In genomic region chr2:153766415-153766814, GRCh38 we compare ENCODE assay signal across 29 cellular contexts.
"Had no signal": no experiment of that assay in that cellular context is flagged by ENCODE, and none has a peak within 500 bp of the region (broad histone marks: within the 10 kb centered on the region; RNA-seq: fewer than 3 reads in every experiment).

No MANE protein-coding gene starts in this region.

- H3K27me3 Mint-ChIP-seq: naive B cell; progenitor cell of endocrine pancreas; stimulated activated naive B cell treated with anti-CD40 and anti-IgM and Interleukin-4, amounts not matched to agents 10 μg/mL and 1 μg/mL and 100 μg/mL, for 72 hours had no signal

- H2AFZ ChIP-seq: neural progenitor cell, parathyroid adenoma had no signal

- H3K27me3 ChIP-seq: neural progenitor cell, neutrophil, right atrium auricular region, stomach, testis, thyroid gland, transverse colon, upper lobe of left lung, vagina had no signal

- H3K9me3 ChIP-seq: neutrophil, testis, thyroid gland, vagina had no signal

- H3K4me1 Mint-ChIP-seq: immature natural killer cell; mesothelial cell of epicardium; naive B cell; natural killer cell; nephron progenitor cell; neural progenitor cell; stimulated activated naive B cell treated with anti-CD40 and anti-IgM and Interleukin-4, amounts not matched to agents 10 μg/mL and 1 μg/mL and 100 μg/mL, for 72 hours had no signal

- H3K79me2 ChIP-seq: parathyroid adenoma had no signal

- H3K4me3 Mint-ChIP-seq: immature natural killer cell; mesothelial cell of epicardium; naive B cell; natural killer cell; nephron progenitor cell; neural progenitor cell; stimulated activated naive B cell treated with anti-CD40 and anti-IgM and Interleukin-4, amounts not matched to agents 10 μg/mL and 1 μg/mL and 100 μg/mL, for 72 hours had no signal

- ATAC-seq: natural killer cell; sciatic nerve; stimulated activated naive B cell treated with anti-CD40 and anti-IgM and Interleukin-4, amounts not matched to agents 10 μg/mL and 1 μg/mL and 100 μg/mL, for 72 hours; stimulated activated naive CD8-positive, alpha-beta T cell treated with anti-CD3 and anti-CD28 coated beads, Interleukin-15, Interleukin-2, amounts not matched to agents 100 U/mL and 50 U/mL, for 24 hours had no signal

- H3K4me2 ChIP-seq: neural progenitor cell had no signal

- H3K9ac ChIP-seq: neural progenitor cell, parathyroid adenoma had no signal

- DNase-seq: hypothalamus; immature natural killer cell; left ventricle myocardium inferior; mesendoderm; naive B cell; natural killer cell; nephron progenitor cell; occipital lobe; stimulated activated CD4-positive, alpha-beta T cell treated with anti-CD3 and anti-CD28 coated beads, Interleukin-12 subunit alpha, Interleukin-12 subunit beta, amount 100 ng/mL, for 4 hours; stimulated activated CD4-positive, alpha-beta T cell treated with anti-CD3 and anti-CD28 coated beads, Interleukin-15, amount 100 ng/mL, for 24 hours; stimulated activated CD4-positive, alpha-beta T cell treated with anti-CD3 and anti-CD28 coated beads, Interleukin-2, amount 100 ng/mL, for 24 hours; stimulated activated CD4-positive, alpha-beta T cell treated with anti-CD3 and anti-CD28 coated beads, Interleukin-4, amount 100 ng/mL, for 1 hour; stimulated activated naive B cell treated with anti-CD40 and anti-IgM and Interleukin-4, amounts not matched to agents 10 μg/mL and 1 μg/mL and 100 μg/mL, for 72 hours; stimulated activated naive CD8-positive, alpha-beta T cell treated with anti-CD3 and anti-CD28 coated beads, Interleukin-15, Interleukin-2, amounts not matched to agents 100 U/mL and 50 U/mL, for 24 hours; stomach; testis; thyroid gland; transverse colon; upper lobe of left lung had no signal

- H3K4me3 ChIP-seq: left ventricle myocardium inferior, lung, neural progenitor cell, right atrium auricular region, skin epidermis, stomach, testis, thyroid gland, transverse colon, upper lobe of left lung, vagina had no signal

- H3K27ac ChIP-seq: left ventricle myocardium inferior, neural progenitor cell, neutrophil, parathyroid adenoma, right atrium auricular region, skin epidermis, stomach, testis, thyroid gland, transverse colon, upper lobe of left lung, vagina had no signal

- H3K36me3 ChIP-seq: left ventricle myocardium inferior, neural progenitor cell, neutrophil, right atrium auricular region, stomach, thyroid gland, transverse colon, upper lobe of left lung, vagina had no signal

- H3K4me1 ChIP-seq: left ventricle myocardium inferior, neural progenitor cell, parathyroid adenoma, right atrium auricular region, stomach, testis, thyroid gland, transverse colon, upper lobe of left lung, vagina had no signal

- H3K27ac Mint-ChIP-seq: immature natural killer cell; mesothelial cell of epicardium; naive B cell; natural killer cell; nephron progenitor cell; neural progenitor cell; progenitor cell of endocrine pancreas; stimulated activated naive B cell treated with anti-CD40 and anti-IgM and Interleukin-4, amounts not matched to agents 10 μg/mL and 1 μg/mL and 100 μg/mL, for 72 hours had no signal

- H3K36me3 Mint-ChIP-seq: neural progenitor cell; stimulated activated naive B cell treated with anti-CD40 and anti-IgM and Interleukin-4, amounts not matched to agents 10 μg/mL and 1 μg/mL and 100 μg/mL, for 72 hours had no signal
